12 cellular contexts compared by ENCODE assay signal in genomic region chr12:16611146-16611545, GRCh38. TPM values are rescaled to one million over a fixed set of nuclear protein-coding genes. Genes with fewer than 3 reads are reported as not detected.
A peak's percentile ranks its signal among the peaks of the same experiment; 100 is the strongest.
DNase-seq lines count a peak whose midpoint lies in the region; ATAC-seq, FAIRE-seq and TF ChIP-seq lines count a peak whose summit lies in the region.
"Had no signal": no experiment of that assay in that cellular context is flagged by ENCODE, and none has a peak within 500 bp of the region (broad histone marks: within the 10 kb centered on the region; RNA-seq: fewer than 3 reads in every experiment).

No MANE protein-coding gene starts in this region.

- H3K9me3 ChIP-seq in Loucy (ENCODE audit: insufficient read depth, low read depth, low read length) (no peaks in the 10 kb centered on the region), iPS-20b (ENCODE audit: insufficient read depth, low read depth, low read length) (no peaks in the 10 kb centered on the region), small intestine (ENCODE audit: control insufficient read depth, low read depth) (no peaks in the 10 kb centered on the region)

- WGBS in small intestine, 3 donors, result 13 to 28% (median 15%) methylated on average over 2 of the region's 2 CpGs

- no peaks in the 10 kb centered on the region for H3F3A ChIP-seq in Loucy (ENCODE audit: low read depth)

- H3K4me1 ChIP-seq in ACC112 (ENCODE audit: control insufficient read depth, insufficient read depth, low read length, unreplicated experiment), result peaks cover 10% of the 10 kb centered on the region
- H3K4me1 ChIP-seq in Loucy (ENCODE audit: insufficient read depth, low read length, poor library complexity, severe bottlenecking), result no peaks in the 10 kb centered on the region
- peaks cover 59% of the 10 kb centered on the region for H3K4me1 ChIP-seq in iPS-20b (ENCODE audit: insufficient read depth, low read length)
- H3K4me1 ChIP-seq in small intestine (ENCODE audit: control insufficient read depth in 2 of 2, insufficient read depth in 1 of 2, low read depth in 1 of 2, low read length in 1 of 2), result no peaks in the 10 kb centered on the region

- no peak overlapping the region for H3K27ac Mint-ChIP-seq in nephron progenitor cell
- H3K27ac Mint-ChIP-seq: activated T-helper 1 cell treated with anti-CD3 and anti-CD28 coated beads, Interleukin-12 subunit alpha, Interleukin-12 subunit beta, Interleukin-2, Interleukin-4 antibody, amounts not matched to agents 30 ng/mL and 10 ng/mL and 1 ng/mL, durations not matched to agents 14 hours and 24 hours and 36 hours; dendritic cell treated with granulocyte-macrophage colony-stimulating factor and Interleukin-4, amounts not matched to agents 40 ng/mL and 50 ng/mL, for 4 days had no signal

- H3K36me3 Mint-ChIP-seq in nephron progenitor cell (ENCODE audit: low read depth), result no peaks in the 10 kb centered on the region

- H3K4me3 ChIP-seq in ACC112 (ENCODE audit: low read depth, low read length) (peak overlapping the region; percentile 52; the same call in 1 of the 2 replicates), Loucy (ENCODE audit: low read length, poor library complexity, severe bottlenecking) (peak overlapping the region; percentile 62), iPS-20b (ENCODE audit: low read length) (peak overlapping the region; percentile 56), small intestine (ENCODE audit: low read depth in 1 of 2, low read length in 2 of 2) (no peak overlapping the region)

- H3K27me3 ChIP-seq in ACC112 (ENCODE audit: insufficient read depth, low read length), result peaks cover 5% of the 10 kb centered on the region; the same call in 1 of the 2 replicates
- no peaks in the 10 kb centered on the region for H3K27me3 ChIP-seq in Loucy (ENCODE audit: insufficient read depth, low read length, poor library complexity, severe bottlenecking)
- peaks cover 46% of the 10 kb centered on the region for H3K27me3 ChIP-seq in iPS-20b (ENCODE audit: insufficient read depth, low read length)
- H3K27me3 ChIP-seq in small intestine (ENCODE audit: control insufficient read depth in 2 of 2, insufficient read depth in 2 of 2, low read length in 2 of 2), result peaks cover 0 to 12% of the 10 kb centered on the region in 2 donors

- TF ChIP-seq CTCF in Loucy (conservative IDR thresholded peaks at IDR 0.05; ENCODE audit: low read length) (no peak), nephron progenitor cell (IDR thresholded peaks at IDR 0.05) (no peak)

- ATAC-seq in GM19467 (IDR thresholded peaks at IDR 0.05; ENCODE audit: unreplicated experiment), result peak; percentile 54

- no peak for DNase-seq in small intestine
- no peak for DNase-seq in nephron progenitor cell
- no peak for DNase-seq in activated T-cell treated with anti-CD3 and anti-CD28 coated beads, Interleukin-2, amount 50 U/mL, for 48 hours
- no peak for DNase-seq in GOT3 (lab: John Stamatoyannopoulos, UW)
- DNase-seq: KBM-7 had no signal

- H2AFZ ChIP-seq in ACC112 (ENCODE audit: low read length, unreplicated experiment), result peak overlapping the region; percentile 28
- peak overlapping the region; percentile 68; the same call in 1 of the 2 replicates for H2AFZ ChIP-seq in Loucy (ENCODE audit: low read length)

- H3K9ac ChIP-seq in Loucy (ENCODE audit: low read depth, low read length, poor library complexity, severe bottlenecking) (no peak overlapping the region), iPS-20b (ENCODE audit: low read depth, low read length) (no peak overlapping the region)

- H3K36me3 ChIP-seq in ACC112 (ENCODE audit: insufficient read depth, low read length) (no peaks in the 10 kb centered on the region), Loucy (ENCODE audit: insufficient read depth, low read length) (no peaks in the 10 kb centered on the region), iPS-20b (ENCODE audit: insufficient read depth, low read depth, low read length) (no peaks in the 10 kb centered on the region), small intestine (ENCODE audit: control insufficient read depth in 2 of 2, insufficient read depth in 2 of 2, low read length in 2 of 2) (no peaks in the 10 kb centered on the region)

- H3K4me1 Mint-ChIP-seq in nephron progenitor cell, result peaks cover 47% of the 10 kb centered on the region

- peaks cover 52% of the 10 kb centered on the region for H3K27me3 Mint-ChIP-seq in nephron progenitor cell (ENCODE audit: low read depth, poor library complexity)

- no peaks in the 10 kb centered on the region for H3K9me3 Mint-ChIP-seq in nephron progenitor cell
- H3K9me3 Mint-ChIP-seq: activated T-helper 1 cell treated with anti-CD3 and anti-CD28 coated beads, Interleukin-12 subunit alpha, Interleukin-12 subunit beta, Interleukin-2, Interleukin-4 antibody, amounts not matched to agents 30 ng/mL and 10 ng/mL and 1 ng/mL, durations not matched to agents 14 hours and 24 hours and 36 hours; dendritic cell treated with granulocyte-macrophage colony-stimulating factor and Interleukin-4, amounts not matched to agents 40 ng/mL and 50 ng/mL, for 4 days had no signal

- H3K79me2 ChIP-seq in ACC112 (ENCODE audit: control insufficient read depth, insufficient read depth, low read length, unreplicated experiment) (no peaks in the 10 kb centered on the region), Loucy (ENCODE audit: insufficient read depth, low read length) (no peaks in the 10 kb centered on the region)

- H3K27ac ChIP-seq in ACC112 (ENCODE audit: low read depth, low read length) (no peak overlapping the region), iPS-20b (ENCODE audit: low read length) (peak overlapping the region; percentile 12), small intestine (ENCODE audit: low read depth in 1 of 2, low read length in 1 of 2) (no peak overlapping the region)

- peak overlapping the region; percentile 64 for H3K4me2 ChIP-seq in Loucy (ENCODE audit: low read depth, low read length, poor library complexity, severe bottlenecking)

- no peak overlapping the region for H3K4me3 Mint-ChIP-seq in nephron progenitor cell
- H3K4me3 Mint-ChIP-seq: activated T-helper 1 cell treated with anti-CD3 and anti-CD28 coated beads, Interleukin-12 subunit alpha, Interleukin-12 subunit beta, Interleukin-2, Interleukin-4 antibody, amounts not matched to agents 30 ng/mL and 10 ng/mL and 1 ng/mL, durations not matched to agents 14 hours and 24 hours and 36 hours; dendritic cell treated with granulocyte-macrophage colony-stimulating factor and Interleukin-4, amounts not matched to agents 40 ng/mL and 50 ng/mL, for 4 days had no signal

- H3K9me2 ChIP-seq in Loucy (replicated peaks; ENCODE audit: low read depth, low read length), result no peaks in the 10 kb centered on the region

- FAIRE-seq in small intestine (lab: Jason Lieb, UNC), result no peak

- H4K20me1 ChIP-seq in Loucy (ENCODE audit: insufficient read depth, low read length, poor library complexity, severe bottlenecking), result no peaks in the 10 kb centered on the region

RNA-seq across cellular contexts. Expression of gene LMO3, which starts 5.2 kb away (rescaled TPM):
- polyA plus RNA-seq in small intestine, result 1 to 10 TPM in 1 of 3 donors, under 1 TPM in 2; 0.24 to 1.9 (median 0.67) TPM
- polyA plus RNA-seq: BJ had no signal

Comparison
In these comparisons a context has a peak if more than half of its experiments do, and no peak if none do; other contexts are left out.
1. H3K4me3 ChIP-seq: peak in ACC112 (single experiment), Loucy (single experiment) and iPS-20b (single experiment); none in small intestine (0 of 2).